Comparison of ENCODE assay signal across 25 cellular contexts in the genomic region with DNA sequence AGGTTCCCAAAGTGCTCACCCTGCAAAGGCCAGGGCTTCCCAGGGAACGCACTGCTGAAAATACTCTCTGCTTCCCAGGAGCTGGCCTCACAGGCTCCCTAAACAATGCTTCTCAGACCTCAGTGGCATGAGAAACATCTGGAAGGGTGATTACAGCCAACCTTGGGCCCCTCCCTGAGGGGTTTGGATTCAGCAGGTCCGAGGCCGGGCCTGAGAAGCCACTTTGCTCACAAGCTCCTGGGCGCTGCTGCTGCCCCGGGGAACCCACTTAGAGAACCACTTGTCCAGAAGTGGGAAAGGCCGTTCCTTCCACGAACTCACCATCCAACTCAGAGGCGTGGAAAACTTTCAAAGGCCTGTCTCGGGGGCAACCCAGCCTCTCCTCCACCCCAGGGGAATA.
"Had no signal": no experiment of that assay in that cellular context is flagged by ENCODE, and none has a peak within 500 bp of the region (broad histone marks: within the 10 kb centered on the region; RNA-seq: fewer than 3 reads in every experiment).

No MANE protein-coding gene starts in this region.

- FAIRE-seq: endometrium, islet of Langerhans, keratinocyte had no signal

- H3K4me3 ChIP-seq: colonic mucosa, esophagus squamous epithelium, gastrocnemius medialis, heart right ventricle, left lung, lower lobe of right lung, mucosa of descending colon had no signal

- H3K27ac ChIP-seq: colonic mucosa, epithelial cell of prostate, esophagus squamous epithelium, gastrocnemius medialis, heart right ventricle, left lung, lower lobe of right lung had no signal

- H3K9me3 ChIP-seq: colonic mucosa, gastrocnemius medialis had no signal

- H3K4me1 ChIP-seq: colonic mucosa, esophagus squamous epithelium, gastrocnemius medialis, heart right ventricle, left lung, lower lobe of right lung had no signal

- DNase-seq: colonic mucosa; cortex of kidney; effector CD8-positive, alpha-beta T cell; effector memory CD8-positive, alpha-beta T cell; endodermal cell; erythroblast; esophagus squamous epithelium; foreskin fibroblast; foreskin melanocyte; gastrocnemius medialis; glutamatergic neuron; head of caudate nucleus; heart right ventricle; hippocampal formation; kidney glomerular epithelial cell; left ventricle myocardium superior; lower lobe of right lung; mesenchymal stem cell had no signal

- H3K27me3 ChIP-seq: colonic mucosa had no signal

- H3K36me3 ChIP-seq: colonic mucosa, esophagus squamous epithelium, gastrocnemius medialis, heart right ventricle, left lung, lower lobe of right lung had no signal

- ATAC-seq: effector memory CD8-positive, alpha-beta T cell; esophagus mucosa; gastrocnemius medialis; heart right ventricle; left lung; left ventricle myocardium superior; lower lobe of right lung; mucosa of descending colon had no signal
